ENCODE assay signal across 1 cellular context in the genomic region with DNA sequence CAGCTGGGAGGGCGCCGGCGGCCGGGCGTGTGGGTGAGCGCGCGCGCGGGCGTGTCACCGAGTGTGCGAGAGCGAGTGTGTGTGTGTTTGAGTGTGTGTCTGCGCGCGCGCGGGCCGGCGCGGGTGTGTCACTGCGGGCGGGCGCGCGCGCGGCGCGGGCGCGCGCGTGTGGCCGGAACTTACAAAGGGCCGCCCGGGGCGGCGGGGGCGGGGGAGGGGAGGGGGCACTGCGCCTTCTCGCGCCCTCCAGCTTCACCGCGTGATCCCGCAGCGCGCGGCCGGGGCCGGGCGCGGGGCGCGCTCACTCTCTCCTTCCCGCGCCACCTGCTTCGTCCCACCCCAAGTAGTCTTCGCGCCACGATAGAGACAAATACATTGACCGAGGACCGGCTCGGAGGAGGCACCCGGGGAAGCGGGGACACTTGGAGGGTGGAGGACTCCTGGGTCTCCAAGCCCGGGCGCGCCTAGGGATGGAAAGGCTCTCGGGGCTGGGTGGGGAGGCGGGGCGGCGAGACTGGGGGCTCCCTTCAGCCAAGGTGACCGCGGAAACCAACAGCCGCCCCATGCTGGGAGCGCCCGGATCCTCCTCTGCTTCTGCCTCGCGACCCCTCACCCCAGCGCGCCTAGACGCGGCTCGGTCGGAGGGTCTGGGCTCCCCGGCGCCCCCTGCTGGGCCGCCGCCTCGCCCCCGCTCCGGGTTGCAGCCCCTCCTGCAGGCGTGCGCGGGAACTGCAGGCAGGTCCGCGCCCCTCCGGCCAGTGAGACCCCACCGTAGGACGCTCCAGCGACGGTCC.
A peak's percentile ranks its signal among the peaks of the same experiment; 100 is the strongest.
TF ChIP-seq lines count a peak whose summit lies in the region.

A gene with protein sequence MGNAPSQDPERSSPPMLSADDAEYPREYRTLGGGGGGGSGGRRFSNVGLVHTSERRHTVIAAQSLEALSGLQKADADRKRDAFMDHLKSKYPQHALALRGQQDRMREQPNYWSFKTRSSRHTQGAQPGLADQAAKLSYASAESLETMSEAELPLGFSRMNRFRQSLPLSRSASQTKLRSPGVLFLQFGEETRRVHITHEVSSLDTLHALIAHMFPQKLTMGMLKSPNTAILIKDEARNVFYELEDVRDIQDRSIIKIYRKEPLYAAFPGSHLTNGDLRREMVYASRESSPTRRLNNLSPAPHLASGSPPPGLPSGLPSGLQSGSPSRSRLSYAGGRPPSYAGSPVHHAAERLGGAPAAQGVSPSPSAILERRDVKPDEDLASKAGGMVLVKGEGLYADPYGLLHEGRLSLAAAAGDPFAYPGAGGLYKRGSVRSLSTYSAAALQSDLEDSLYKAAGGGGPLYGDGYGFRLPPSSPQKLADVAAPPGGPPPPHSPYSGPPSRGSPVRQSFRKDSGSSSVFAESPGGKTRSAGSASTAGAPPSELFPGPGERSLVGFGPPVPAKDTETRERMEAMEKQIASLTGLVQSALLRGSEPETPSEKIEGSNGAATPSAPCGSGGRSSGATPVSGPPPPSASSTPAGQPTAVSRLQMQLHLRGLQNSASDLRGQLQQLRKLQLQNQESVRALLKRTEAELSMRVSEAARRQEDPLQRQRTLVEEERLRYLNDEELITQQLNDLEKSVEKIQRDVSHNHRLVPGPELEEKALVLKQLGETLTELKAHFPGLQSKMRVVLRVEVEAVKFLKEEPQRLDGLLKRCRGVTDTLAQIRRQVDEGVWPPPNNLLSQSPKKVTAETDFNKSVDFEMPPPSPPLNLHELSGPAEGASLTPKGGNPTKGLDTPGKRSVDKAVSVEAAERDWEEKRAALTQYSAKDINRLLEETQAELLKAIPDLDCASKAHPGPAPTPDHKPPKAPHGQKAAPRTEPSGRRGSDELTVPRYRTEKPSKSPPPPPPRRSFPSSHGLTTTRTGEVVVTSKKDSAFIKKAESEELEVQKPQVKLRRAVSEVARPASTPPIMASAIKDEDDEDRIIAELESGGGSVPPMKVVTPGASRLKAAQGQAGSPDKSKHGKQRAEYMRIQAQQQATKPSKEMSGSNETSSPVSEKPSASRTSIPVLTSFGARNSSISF (minus strand): TSS at position 101 of the 794 bp plus-strand sequence. CDS start 247 bp downstream, outside the sequence.

TF ChIP-seq in HepG2, 621 proteins besides CTCF, POLR2A, EP300 and RAD21 (continued from another document and continues in another):
- TF ChIP-seq GFI1 (CRISPR knock-in tag; IDR thresholded peaks at IDR 0.05; ENCODE audit: borderline replicate concordance) (0 out of 2 replicates have a peak, but pooled peaks have one; percentile 59), ZNF124 (CRISPR knock-in tag; IDR thresholded peaks at IDR 0.05) (0 out of 2 replicates have a peak, but pooled peaks have one; percentile 66), ZNF558 (CRISPR knock-in tag; IDR thresholded peaks at IDR 0.05; ENCODE audit: borderline replicate concordance) (0 out of 2 replicates have a peak, but pooled peaks have one; percentile 75), LRRFIP1 (CRISPR knock-in tag; conservative IDR thresholded peaks at IDR 0.05) (0 out of 2 replicates have a peak, but pooled peaks have one; percentile 46), ZNF235 (CRISPR knock-in tag; IDR thresholded peaks at IDR 0.05; ENCODE audit: borderline replicate concordance) (peak; percentile 92; the same call in 1 of the 2 replicates), SRSF9 (IDR thresholded peaks at IDR 0.05; ENCODE audit: borderline replicate concordance, insufficient read depth, low read depth, low read length, poor library complexity, severe bottlenecking) (no peak), HDAC1 (CRISPR knock-in tag; IDR thresholded peaks at IDR 0.05) (peak; percentile 91), GATAD1 (CRISPR knock-in tag; IDR thresholded peaks at IDR 0.05) (peak; percentile 56; the same call in 1 of the 2 replicates), CHD2 (IDR thresholded peaks at IDR 0.05; ENCODE audit: low read depth, low read length) (peak; percentile 44; the same call in 1 of the 2 replicates), SOX5 (CRISPR knock-in tag; IDR thresholded peaks at IDR 0.05; ENCODE audit: borderline replicate concordance) (peak; percentile 37; the same call in 1 of the 2 replicates), ZNF225 (CRISPR knock-in tag; IDR thresholded peaks at IDR 0.05) (peak; percentile 82; the same call in 1 of the 2 replicates), ZMYM4 (CRISPR knock-in tag; IDR thresholded peaks at IDR 0.05) (peak; percentile 90), PHF5A (CRISPR knock-in tag; IDR thresholded peaks at IDR 0.05; ENCODE audit: low read depth, unreplicated experiment) (peak; percentile 88), SMAD9 (CRISPR knock-in tag; IDR thresholded peaks at IDR 0.05) (no peak), JDP2 (CRISPR knock-in tag; IDR thresholded peaks at IDR 0.05; ENCODE audit: borderline replicate concordance) (no peak), ZNF205 (CRISPR knock-in tag; IDR thresholded peaks at IDR 0.05) (peak; percentile 89; the same call in 1 of the 2 replicates), ZNF598 (CRISPR knock-in tag; IDR thresholded peaks at IDR 0.05; ENCODE audit: borderline replicate concordance) (no peak), ZNF10 (CRISPR knock-in tag; IDR thresholded peaks at IDR 0.05; ENCODE audit: borderline replicate concordance, low read depth) (no peak), NFE2 (CRISPR knock-in tag; IDR thresholded peaks at IDR 0.05) (no peak), ZKSCAN8 (CRISPR knock-in tag; IDR thresholded peaks at IDR 0.05; ENCODE audit: borderline replicate concordance) (peak; percentile 70; the same call in 1 of the 2 replicates), ZNF737 (CRISPR knock-in tag; IDR thresholded peaks at IDR 0.05; ENCODE audit: borderline replicate concordance) (no peak), ZNF556 (CRISPR knock-in tag; IDR thresholded peaks at IDR 0.05; ENCODE audit: borderline replicate concordance) (peak; percentile 92), MATR3 (CRISPR knock-in tag; IDR thresholded peaks at IDR 0.05) (no peak), RXRA (CRISPR knock-in tag; IDR thresholded peaks at IDR 0.05) (peak; percentile 86; the same call in 1 of the 2 replicates), GRHL1 (CRISPR knock-in tag; conservative IDR thresholded peaks at IDR 0.05) (no peak)
- TF ChIP-seq, protein P1, sequence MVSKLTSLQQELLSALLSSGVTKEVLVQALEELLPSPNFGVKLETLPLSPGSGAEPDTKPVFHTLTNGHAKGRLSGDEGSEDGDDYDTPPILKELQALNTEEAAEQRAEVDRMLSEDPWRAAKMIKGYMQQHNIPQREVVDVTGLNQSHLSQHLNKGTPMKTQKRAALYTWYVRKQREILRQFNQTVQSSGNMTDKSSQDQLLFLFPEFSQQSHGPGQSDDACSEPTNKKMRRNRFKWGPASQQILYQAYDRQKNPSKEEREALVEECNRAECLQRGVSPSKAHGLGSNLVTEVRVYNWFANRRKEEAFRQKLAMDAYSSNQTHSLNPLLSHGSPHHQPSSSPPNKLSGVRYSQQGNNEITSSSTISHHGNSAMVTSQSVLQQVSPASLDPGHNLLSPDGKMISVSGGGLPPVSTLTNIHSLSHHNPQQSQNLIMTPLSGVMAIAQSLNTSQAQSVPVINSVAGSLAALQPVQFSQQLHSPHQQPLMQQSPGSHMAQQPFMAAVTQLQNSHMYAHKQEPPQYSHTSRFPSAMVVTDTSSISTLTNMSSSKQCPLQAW (CRISPR knock-in tag; IDR thresholded peaks at IDR 0.05): peak; percentile 61
- TF ChIP-seq, protein P2, sequence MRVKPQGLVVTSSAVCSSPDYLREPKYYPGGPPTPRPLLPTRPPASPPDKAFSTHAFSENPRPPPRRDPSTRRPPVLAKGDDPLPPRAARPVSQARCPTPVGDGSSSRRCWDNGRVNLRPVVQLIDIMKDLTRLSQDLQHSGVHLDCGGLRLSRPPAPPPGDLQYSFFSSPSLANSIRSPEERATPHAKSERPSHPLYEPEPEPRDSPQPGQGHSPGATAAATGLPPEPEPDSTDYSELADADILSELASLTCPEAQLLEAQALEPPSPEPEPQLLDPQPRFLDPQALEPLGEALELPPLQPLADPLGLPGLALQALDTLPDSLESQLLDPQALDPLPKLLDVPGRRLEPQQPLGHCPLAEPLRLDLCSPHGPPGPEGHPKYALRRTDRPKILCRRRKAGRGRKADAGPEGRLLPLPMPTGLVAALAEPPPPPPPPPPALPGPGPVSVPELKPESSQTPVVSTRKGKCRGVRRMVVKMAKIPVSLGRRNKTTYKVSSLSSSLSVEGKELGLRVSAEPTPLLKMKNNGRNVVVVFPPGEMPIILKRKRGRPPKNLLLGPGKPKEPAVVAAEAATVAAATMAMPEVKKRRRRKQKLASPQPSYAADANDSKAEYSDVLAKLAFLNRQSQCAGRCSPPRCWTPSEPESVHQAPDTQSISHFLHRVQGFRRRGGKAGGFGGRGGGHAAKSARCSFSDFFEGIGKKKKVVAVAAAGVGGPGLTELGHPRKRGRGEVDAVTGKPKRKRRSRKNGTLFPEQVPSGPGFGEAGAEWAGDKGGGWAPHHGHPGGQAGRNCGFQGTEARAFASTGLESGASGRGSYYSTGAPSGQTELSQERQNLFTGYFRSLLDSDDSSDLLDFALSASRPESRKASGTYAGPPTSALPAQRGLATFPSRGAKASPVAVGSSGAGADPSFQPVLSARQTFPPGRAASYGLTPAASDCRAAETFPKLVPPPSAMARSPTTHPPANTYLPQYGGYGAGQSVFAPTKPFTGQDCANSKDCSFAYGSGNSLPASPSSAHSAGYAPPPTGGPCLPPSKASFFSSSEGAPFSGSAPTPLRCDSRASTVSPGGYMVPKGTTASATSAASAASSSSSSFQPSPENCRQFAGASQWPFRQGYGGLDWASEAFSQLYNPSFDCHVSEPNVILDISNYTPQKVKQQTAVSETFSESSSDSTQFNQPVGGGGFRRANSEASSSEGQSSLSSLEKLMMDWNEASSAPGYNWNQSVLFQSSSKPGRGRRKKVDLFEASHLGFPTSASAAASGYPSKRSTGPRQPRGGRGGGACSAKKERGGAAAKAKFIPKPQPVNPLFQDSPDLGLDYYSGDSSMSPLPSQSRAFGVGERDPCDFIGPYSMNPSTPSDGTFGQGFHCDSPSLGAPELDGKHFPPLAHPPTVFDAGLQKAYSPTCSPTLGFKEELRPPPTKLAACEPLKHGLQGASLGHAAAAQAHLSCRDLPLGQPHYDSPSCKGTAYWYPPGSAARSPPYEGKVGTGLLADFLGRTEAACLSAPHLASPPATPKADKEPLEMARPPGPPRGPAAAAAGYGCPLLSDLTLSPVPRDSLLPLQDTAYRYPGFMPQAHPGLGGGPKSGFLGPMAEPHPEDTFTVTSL (CRISPR knock-in tag; IDR thresholded peaks at IDR 0.05; ENCODE audit: borderline replicate concordance): peak; percentile 63; the same call in 1 of the 2 replicates
- TF ChIP-seq, protein P3, sequence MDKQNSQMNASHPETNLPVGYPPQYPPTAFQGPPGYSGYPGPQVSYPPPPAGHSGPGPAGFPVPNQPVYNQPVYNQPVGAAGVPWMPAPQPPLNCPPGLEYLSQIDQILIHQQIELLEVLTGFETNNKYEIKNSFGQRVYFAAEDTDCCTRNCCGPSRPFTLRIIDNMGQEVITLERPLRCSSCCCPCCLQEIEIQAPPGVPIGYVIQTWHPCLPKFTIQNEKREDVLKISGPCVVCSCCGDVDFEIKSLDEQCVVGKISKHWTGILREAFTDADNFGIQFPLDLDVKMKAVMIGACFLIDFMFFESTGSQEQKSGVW (CRISPR knock-in tag; IDR thresholded peaks at IDR 0.05; ENCODE audit: borderline replicate concordance): no peak
- TF ChIP-seq, protein P4, sequence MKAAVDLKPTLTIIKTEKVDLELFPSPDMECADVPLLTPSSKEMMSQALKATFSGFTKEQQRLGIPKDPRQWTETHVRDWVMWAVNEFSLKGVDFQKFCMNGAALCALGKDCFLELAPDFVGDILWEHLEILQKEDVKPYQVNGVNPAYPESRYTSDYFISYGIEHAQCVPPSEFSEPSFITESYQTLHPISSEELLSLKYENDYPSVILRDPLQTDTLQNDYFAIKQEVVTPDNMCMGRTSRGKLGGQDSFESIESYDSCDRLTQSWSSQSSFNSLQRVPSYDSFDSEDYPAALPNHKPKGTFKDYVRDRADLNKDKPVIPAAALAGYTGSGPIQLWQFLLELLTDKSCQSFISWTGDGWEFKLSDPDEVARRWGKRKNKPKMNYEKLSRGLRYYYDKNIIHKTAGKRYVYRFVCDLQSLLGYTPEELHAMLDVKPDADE (CRISPR knock-in tag; IDR thresholded peaks at IDR 0.05): no peak
- TF ChIP-seq, protein P5, sequence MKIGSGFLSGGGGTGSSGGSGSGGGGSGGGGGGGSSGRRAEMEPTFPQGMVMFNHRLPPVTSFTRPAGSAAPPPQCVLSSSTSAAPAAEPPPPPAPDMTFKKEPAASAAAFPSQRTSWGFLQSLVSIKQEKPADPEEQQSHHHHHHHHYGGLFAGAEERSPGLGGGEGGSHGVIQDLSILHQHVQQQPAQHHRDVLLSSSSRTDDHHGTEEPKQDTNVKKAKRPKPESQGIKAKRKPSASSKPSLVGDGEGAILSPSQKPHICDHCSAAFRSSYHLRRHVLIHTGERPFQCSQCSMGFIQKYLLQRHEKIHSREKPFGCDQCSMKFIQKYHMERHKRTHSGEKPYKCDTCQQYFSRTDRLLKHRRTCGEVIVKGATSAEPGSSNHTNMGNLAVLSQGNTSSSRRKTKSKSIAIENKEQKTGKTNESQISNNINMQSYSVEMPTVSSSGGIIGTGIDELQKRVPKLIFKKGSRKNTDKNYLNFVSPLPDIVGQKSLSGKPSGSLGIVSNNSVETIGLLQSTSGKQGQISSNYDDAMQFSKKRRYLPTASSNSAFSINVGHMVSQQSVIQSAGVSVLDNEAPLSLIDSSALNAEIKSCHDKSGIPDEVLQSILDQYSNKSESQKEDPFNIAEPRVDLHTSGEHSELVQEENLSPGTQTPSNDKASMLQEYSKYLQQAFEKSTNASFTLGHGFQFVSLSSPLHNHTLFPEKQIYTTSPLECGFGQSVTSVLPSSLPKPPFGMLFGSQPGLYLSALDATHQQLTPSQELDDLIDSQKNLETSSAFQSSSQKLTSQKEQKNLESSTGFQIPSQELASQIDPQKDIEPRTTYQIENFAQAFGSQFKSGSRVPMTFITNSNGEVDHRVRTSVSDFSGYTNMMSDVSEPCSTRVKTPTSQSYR (CRISPR knock-in tag; IDR thresholded peaks at IDR 0.05; ENCODE audit: borderline replicate concordance): peak; percentile 52; the same call in 1 of the 2 replicates
